Comparison of ENCODE assay signal across 13 cellular contexts in the genomic region with DNA sequence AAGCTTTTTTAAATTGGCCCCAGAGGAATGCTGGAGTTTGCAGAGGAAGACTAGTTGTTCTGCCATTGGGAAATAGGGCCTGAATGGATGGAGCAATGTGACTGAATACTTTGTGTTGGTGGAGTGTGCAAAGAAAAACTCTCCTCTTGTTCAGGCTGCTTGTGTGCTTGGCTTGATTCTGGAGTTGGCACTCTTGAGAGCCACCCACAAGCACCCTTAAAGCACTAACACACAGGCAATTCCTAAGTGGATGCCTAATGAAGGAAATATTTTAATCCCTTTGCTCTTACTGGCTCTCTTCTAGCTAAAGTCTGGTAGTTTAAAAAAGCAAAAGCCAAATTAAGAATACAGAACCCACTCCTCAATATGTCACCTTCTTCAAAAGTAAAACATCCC.
DNase-seq lines count a peak whose midpoint lies in the region; ATAC-seq and TF ChIP-seq lines count a peak whose summit lies in the region.
"Had no signal": no experiment of that assay in that cellular context is flagged by ENCODE, and none has a peak within 500 bp of the region (broad histone marks: within the 10 kb centered on the region; RNA-seq: fewer than 3 reads in every experiment).

No MANE protein-coding gene starts in this region.

- no peaks in the 10 kb centered on the region for H3K9me3 ChIP-seq in SK-N-MC (ENCODE audit: low read depth, low read length)

- ATAC-seq in left cardiac atrium, result peak; percentile 27 to 45
- ATAC-seq: stimulated activated naive CD8-positive, alpha-beta T cell treated with anti-CD3 and anti-CD28 coated beads, Interleukin-15, amount 100 ng/mL, for 72 hours had no signal

- no peak overlapping the region for H3K9ac ChIP-seq in SK-N-MC (ENCODE audit: insufficient read length)

- POLR2A ChIA-PET in AG04449 (lab: Yijun Ruan, JAX), result interaction anchor here (0.6 to 1.5 kb wide), 6 partner anchors 13 to 688 kb away, joined by 3 to 5 read pairs (median 3); a partner anchor contains a TSS

- peak overlapping the region; percentile 40; the same call in 1 of the 2 replicates for H3K27ac ChIP-seq in SK-N-MC

- TF ChIP-seq CTCF in AG04449 (IDR thresholded peaks at IDR 0.05; ENCODE audit: insufficient read depth, low read length, missing control alignments) (no peak), retinal pigment epithelial cell (conservative IDR thresholded peaks at IDR 0.05; ENCODE audit: low read depth, low read length) (no peak)

- intact Hi-C loops in left cardiac atrium (cut with DNase I), result no loop called here

- no peaks in the 10 kb centered on the region for H3K36me3 ChIP-seq in SK-N-MC (ENCODE audit: insufficient read depth, low read length)

- H3K4me3 ChIP-seq in AG04449 (ENCODE audit: low read depth, low read length) (no peak overlapping the region), SK-N-MC (no peak overlapping the region), retinal pigment epithelial cell (ENCODE audit: low read length) (peak overlapping the region; percentile 4)

- CTCF ChIA-PET in AG04449 (lab: Yijun Ruan, JAX), result interaction anchor here (1.0 to 4.2 kb wide), 5 partner anchors 15 to 272 kb away, joined by 3 to 25 read pairs (median 4); no protein-coding TSS in a partner anchor

- DNase-seq in AG04449 (ENCODE audit: low read depth, low spot score) (peak; percentile 40), SK-N-MC (ENCODE audit: low read depth, low spot score) (no peak), left cardiac atrium (no peak), retinal pigment epithelial cell (ENCODE audit: low read depth) (peak; percentile 88), NCI-H1694 treated with DMSO at 0.1 percent for 48 hours (lab: John Stamatoyannopoulos, UW) (no peak), COLO668 (lab: John Stamatoyannopoulos, UW; ENCODE audit: unreplicated experiment) (no peak), OCI-M2 (lab: John Stamatoyannopoulos, UW; ENCODE audit: unreplicated experiment) (no peak), NCI-H446 (lab: John Stamatoyannopoulos, UW) (no peak)
- DNase-seq: activated CD4-positive, CD25-positive, alpha-beta regulatory T cell; activated T-cell treated with anti-CD3 and anti-CD28 coated beads for 4 hours; SHP77 treated with DMSO at 0.1 percent for 48 hours; stimulated activated CD4-positive, alpha-beta T cell treated with anti-CD3 and anti-CD28 coated beads, Interleukin-2, amount 100 ng/mL, for 24 hours; stimulated activated naive CD8-positive, alpha-beta T cell treated with anti-CD3 and anti-CD28 coated beads, Interleukin-15, amount 100 ng/mL, for 72 hours had no signal

Comparison
In these comparisons a context has a peak if more than half of its experiments do, and no peak if none do; other contexts are left out.
1. DNase-seq: peak in AG04449 (single experiment) and retinal pigment epithelial cell (single experiment); none in SK-N-MC (single experiment), left cardiac atrium (single experiment), NCI-H1694 treated with DMSO at 0.1 percent for 48 hours (single experiment), COLO668 (single experiment), OCI-M2 (single experiment) and NCI-H446 (0 of 2).